19 cellular contexts compared by ENCODE assay signal in the genomic region with DNA sequence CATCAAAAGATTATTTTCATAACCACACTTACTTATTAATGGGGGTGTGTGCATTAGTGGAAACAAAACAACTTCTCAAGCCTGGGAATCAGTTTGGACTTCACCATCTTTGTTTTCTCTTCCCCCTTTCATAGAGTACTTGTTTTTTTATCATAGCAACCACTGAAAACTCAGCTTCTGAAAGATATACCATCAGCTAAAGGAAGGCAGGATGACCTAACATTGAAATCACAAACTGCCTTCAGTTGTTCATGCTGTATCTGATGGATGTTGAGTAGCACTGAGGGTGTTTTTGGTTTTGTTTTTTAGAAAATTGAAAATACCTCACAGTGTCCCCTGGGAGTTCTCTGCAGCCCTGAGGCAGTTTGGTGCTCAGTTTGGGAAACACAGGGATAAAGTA. TPM values are rescaled to one million over a fixed set of nuclear protein-coding genes. Genes with fewer than 3 reads are reported as not detected.
DNase-seq lines count a peak whose midpoint lies in the region; ATAC-seq and TF ChIP-seq lines count a peak whose summit lies in the region.
"Had no signal": no experiment of that assay in that cellular context is flagged by ENCODE, and none has a peak within 500 bp of the region (broad histone marks: within the 10 kb centered on the region; RNA-seq: fewer than 3 reads in every experiment).

No MANE protein-coding gene starts in this region.

- DNase-seq in left ventricle myocardium inferior (no peak), right cardiac atrium (no peak), fibroblast of gingiva (ENCODE audit: low read depth) (peak; percentile 1), psoas muscle (no peak), superior temporal gyrus (ENCODE audit: extremely low spot score) (no peak)
- DNase-seq in activated CD4-positive, alpha-beta T cell treated with anti-CD3 and anti-CD28 coated beads, Interleukin-2, amount 50 U/mL, for 1 hour = no peak
- DNase-seq: CD4-positive, alpha-beta T cell; CD8-positive, alpha-beta memory T cell; DMS53; DMS79 treated with DMSO at 0.1 percent for 48 hours; GF-D8; H9 had no signal

- H3K36me3 ChIP-seq in left ventricle myocardium inferior (peaks cover 3% of the 10 kb centered on the region), psoas muscle (ENCODE audit: insufficient read depth in 1 of 2, low read depth in 1 of 2) (no peaks in the 10 kb centered on the region)

- intact Hi-C loops in left ventricle myocardium inferior (cut with micrococcal nuclease) = no loop called here
- intact Hi-C loops in right cardiac atrium (cut with DNase I) = no loop called here
- intact Hi-C loops in psoas muscle (cut with DNase I) = no loop called here

- ATAC-seq in right cardiac atrium (no peak), HG03432 (IDR thresholded peaks at IDR 0.05; ENCODE audit: unreplicated experiment) (peak; percentile 32), psoas muscle (no peak), HG03135 (IDR thresholded peaks at IDR 0.05; ENCODE audit: unreplicated experiment) (no peak)
- ATAC-seq: HCT116 had no signal

- TF ChIP-seq CTCF in left ventricle myocardium inferior (IDR thresholded peaks at IDR 0.05; ENCODE audit: borderline replicate concordance) (no peak), psoas muscle (IDR thresholded peaks at IDR 0.05) (no peak)

- H3K4me3 ChIP-seq in left ventricle myocardium inferior = no peak overlapping the region
- H3K4me3 ChIP-seq in right cardiac atrium (ENCODE audit: low read length) = no peak overlapping the region
- H3K4me3 ChIP-seq in psoas muscle = no peak overlapping the region
- H3K4me3 ChIP-seq: BLaER1 treated with 17β-estradiol and CSF1 and Interleukin-3, amounts not matched to agents 10 nM and 100 nM; GM23338 had no signal

- peaks cover 36% of the 10 kb centered on the region for H3K4me1 ChIP-seq in left ventricle myocardium inferior
- H3K4me1 ChIP-seq in right cardiac atrium (ENCODE audit: control insufficient read depth, insufficient read depth, low read length) = peaks cover 3% of the 10 kb centered on the region
- peaks cover 41% of the 10 kb centered on the region for H3K4me1 ChIP-seq in psoas muscle

- H3K27me3 ChIP-seq in left ventricle myocardium inferior (ENCODE audit: low read depth) = no peaks in the 10 kb centered on the region
- H3K27me3 ChIP-seq in right cardiac atrium (ENCODE audit: control insufficient read depth, insufficient read depth) = no peaks in the 10 kb centered on the region
- H3K27me3 ChIP-seq in psoas muscle (ENCODE audit: insufficient read depth in 3 of 3, low read length in 2 of 3) = no peaks in the 10 kb centered on the region
- H3K27me3 ChIP-seq: BLaER1 treated with 17β-estradiol and CSF1 and Interleukin-3, amounts not matched to agents 10 nM and 100 nM had no signal

- no peaks in the 10 kb centered on the region for H3K9me3 ChIP-seq in left ventricle myocardium inferior (replicated peaks)
- no peaks in the 10 kb centered on the region for H3K9me3 ChIP-seq in right cardiac atrium (ENCODE audit: control insufficient read depth, low read length)
- no peaks in the 10 kb centered on the region for H3K9me3 ChIP-seq in psoas muscle
- H3K9me3 ChIP-seq: BLaER1 treated with 17β-estradiol and CSF1 and Interleukin-3, amounts not matched to agents 10 nM and 100 nM had no signal

- H3K27ac ChIP-seq in left ventricle myocardium inferior (replicated peaks) = peak overlapping the region; percentile 24
- H3K27ac ChIP-seq in right cardiac atrium (ENCODE audit: low read length) = no peak overlapping the region
- peak overlapping the region; percentile 38 for H3K27ac ChIP-seq in psoas muscle
- H3K27ac ChIP-seq: 22Rv1; BLaER1 treated with 17β-estradiol and CSF1 and Interleukin-3, amounts not matched to agents 10 nM and 100 nM had no signal

RNA-seq across cellular contexts. Expression of a gene that starts 46.5 kb away (rescaled TPM):
- total RNA-seq in left ventricle myocardium inferior = 11.5 TPM
- total RNA-seq in right cardiac atrium = 10 to 100 TPM in 1 of 4 donors, 1 to 10 TPM in 3; 6.8 to 16.9 (median 9.6) TPM
- polyA plus RNA-seq in right cardiac atrium = 3.1 TPM
- total RNA-seq in psoas muscle = 10 to 100 TPM in 1 of 4 donors, 1 to 10 TPM in 3; 5.0 to 16.6 (median 6.4) TPM
- 1 to 10 TPM in 2 of 3 donors, under 1 TPM in 1; 0.44 to 4.1 (median 1.3) TPM for polyA plus RNA-seq in psoas muscle
- polyA plus RNA-seq: CD14-positive monocyte had no signal
